15 cellular contexts compared by ENCODE assay signal in the genomic region with DNA sequence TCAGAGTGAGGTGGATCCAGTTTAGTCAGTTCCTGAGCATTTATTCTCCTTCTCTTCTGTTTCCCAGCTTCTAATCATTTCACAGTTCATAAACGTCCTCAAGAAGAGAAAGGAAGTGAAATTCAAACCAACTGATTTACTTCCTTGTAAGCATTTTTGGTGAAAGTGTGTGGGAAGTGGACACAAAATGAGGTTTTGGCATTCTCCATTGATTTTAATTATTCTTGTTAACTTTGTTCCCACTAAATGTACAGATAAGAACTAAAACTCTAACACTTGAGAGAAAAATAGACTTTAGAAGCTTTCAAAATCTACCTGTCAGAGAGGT. TPM values are rescaled to one million over a fixed set of nuclear protein-coding genes. Genes with fewer than 3 reads are reported as not detected.
A peak's percentile ranks its signal among the peaks of the same experiment; 100 is the strongest.
DNase-seq lines count a peak whose midpoint lies in the region; ATAC-seq, FAIRE-seq and TF ChIP-seq lines count a peak whose summit lies in the region.
"Had no signal": no experiment of that assay in that cellular context is flagged by ENCODE, and none has a peak within 500 bp of the region (broad histone marks: within the 10 kb centered on the region; RNA-seq: fewer than 3 reads in every experiment).

No MANE protein-coding gene starts in this region.

- H3K4me1 Mint-ChIP-seq in activated naive CD4-positive, alpha-beta T cell treated with anti-CD3 and anti-CD28 coated beads, Interleukin-2, amount 10 ng/mL, durations not matched to agents 7 days and 5 days: peaks cover 19% of the 10 kb centered on the region
- H3K4me1 Mint-ChIP-seq in T-cell: peaks cover 18 to 27% (median 22%) of the 10 kb centered on the region in 3 donors
- peaks cover 54% of the 10 kb centered on the region for H3K4me1 Mint-ChIP-seq in stimulated activated naive CD8-positive, alpha-beta T cell treated with anti-CD3 and anti-CD28 coated beads, Interleukin-15, amount 100 ng/mL, for 72 hours

- no peak for FAIRE-seq in keratinocyte (lab: Jason Lieb, UNC)

- no peaks in the 10 kb centered on the region for H3K27me3 ChIP-seq in keratinocyte (ENCODE audit: control insufficient read depth, extremely low read depth, insufficient read depth, low read length)
- H3K27me3 ChIP-seq: adrenal gland had no signal

- no peaks in the 10 kb centered on the region for H3K27me3 Mint-ChIP-seq in activated naive CD4-positive, alpha-beta T cell treated with anti-CD3 and anti-CD28 coated beads, Interleukin-2, amount 10 ng/mL, durations not matched to agents 7 days and 5 days
- no peaks in the 10 kb centered on the region for H3K27me3 Mint-ChIP-seq in T-cell
- H3K27me3 Mint-ChIP-seq in stimulated activated naive CD8-positive, alpha-beta T cell treated with anti-CD3 and anti-CD28 coated beads, Interleukin-15, amount 100 ng/mL, for 72 hours: no peaks in the 10 kb centered on the region

- peak overlapping the region; percentile 5 for H3K9ac ChIP-seq in keratinocyte (ENCODE audit: control insufficient read depth, extremely low read depth, insufficient read depth, low read length)

- peak overlapping the region; percentile 33 for H3K4me2 ChIP-seq in keratinocyte (ENCODE audit: control insufficient read depth, extremely low read depth, insufficient read depth, low read depth, low read length)

- H3K27ac Mint-ChIP-seq in activated naive CD4-positive, alpha-beta T cell treated with anti-CD3 and anti-CD28 coated beads, Interleukin-2, amount 10 ng/mL, durations not matched to agents 7 days and 5 days: peak overlapping the region; percentile 33
- H3K27ac Mint-ChIP-seq in T-cell: peak overlapping the region; percentile 64 to 65
- H3K27ac Mint-ChIP-seq in stimulated activated naive CD8-positive, alpha-beta T cell treated with anti-CD3 and anti-CD28 coated beads, Interleukin-15, amount 100 ng/mL, for 72 hours: peak overlapping the region; percentile 83 to 88

- no peaks in the 10 kb centered on the region for H3K79me2 ChIP-seq in keratinocyte (ENCODE audit: control insufficient read depth, insufficient read depth, low read length)

- peaks cover 16% of the 10 kb centered on the region for H3K4me1 ChIP-seq in keratinocyte (ENCODE audit: control insufficient read depth, extremely low read depth, insufficient read depth, low read length)

- no peaks in the 10 kb centered on the region for H3K9me3 ChIP-seq in keratinocyte (ENCODE audit: control insufficient read depth, low read depth, low read length)
- H3K9me3 ChIP-seq: adrenal gland had no signal

- DNase-seq in activated naive CD4-positive, alpha-beta T cell treated with anti-CD3 and anti-CD28 coated beads, Interleukin-2, amount 10 ng/mL, durations not matched to agents 7 days and 5 days: no peak
- no peak for DNase-seq in activated naive CD4-positive, alpha-beta T cell (lab: John Stamatoyannopoulos, UW)
- DNase-seq in T-cell (no peak), keratinocyte (ENCODE audit: low read depth, low spot score) (no peak), foreskin fibroblast (no peak), NCI-H1436 (lab: John Stamatoyannopoulos, UW) (no peak)
- no peak for DNase-seq in stimulated activated naive CD8-positive, alpha-beta T cell treated with anti-CD3 and anti-CD28 coated beads, Interleukin-15, amount 100 ng/mL, for 72 hours
- DNase-seq: adrenal gland; AML-193; effector memory CD4-positive, alpha-beta T cell; hippocampal formation; Kasumi-1; NCI-H446; stimulated activated naive CD4-positive, alpha-beta T cell had no signal

- CTCF ChIA-PET in activated naive CD4-positive, alpha-beta T cell treated with anti-CD3 and anti-CD28 coated beads, Interleukin-2, amount 10 ng/mL, durations not matched to agents 7 days and 5 days (lab: Charles Lee): no interaction called here
- CTCF ChIA-PET in T-cell (lab: Charles Lee): no interaction called here

- dilution Hi-C loops in keratinocyte (cut with MboI; ENCODE audit: extremely low pct_ligation_motif_present, low sequenced_read_pairs): no loop called here

- peaks cover 49% of the 10 kb centered on the region for H3K36me3 Mint-ChIP-seq in activated naive CD4-positive, alpha-beta T cell treated with anti-CD3 and anti-CD28 coated beads, Interleukin-2, amount 10 ng/mL, durations not matched to agents 7 days and 5 days
- H3K36me3 Mint-ChIP-seq in T-cell: peaks cover 55% of the 10 kb centered on the region

- no peak for TF ChIP-seq CTCF in keratinocyte (optimal IDR thresholded peaks at IDR 0.05 in 1 of 3, IDR thresholded peaks at IDR 0.05 in 1 of 3, conservative IDR thresholded peaks at IDR 0.05 in 1 of 3; ENCODE audit: extremely low read depth in 1 of 3, insufficient read depth in 2 of 3, low read length in 3 of 3)
- TF ChIP-seq CTCF in foreskin fibroblast (IDR thresholded peaks at IDR 0.05; ENCODE audit: low read depth, low read length): no peak

- no peak overlapping the region for H2AFZ ChIP-seq in keratinocyte (ENCODE audit: control insufficient read depth, low read length)

- H3K4me3 ChIP-seq in keratinocyte (ENCODE audit: control insufficient read depth in 2 of 3, extremely low read depth in 1 of 3, insufficient read depth in 2 of 3, low read depth in 1 of 3, low read length in 3 of 3) (no peak overlapping the region), foreskin fibroblast (ENCODE audit: low read depth in 1 of 2, low read length in 2 of 2) (no peak overlapping the region)
- H3K4me3 ChIP-seq: adrenal gland had no signal

- peaks cover 5 to 6% of the 10 kb centered on the region in 2 experiments for H3K36me3 ChIP-seq in keratinocyte (ENCODE audit: control insufficient read depth in 2 of 2, extremely low read depth in 1 of 2, insufficient read depth in 2 of 2, low read length in 2 of 2)

- H3K9me1 ChIP-seq in keratinocyte (ENCODE audit: control insufficient read depth, extremely low read depth, insufficient read depth, low read length): no peaks in the 10 kb centered on the region

- peak overlapping the region; percentile 72 for H3K27ac ChIP-seq in keratinocyte (ENCODE audit: control insufficient read depth, insufficient read depth, low read length)

- POLR2A ChIA-PET in T-cell (lab: Charles Lee): no interaction called here

- no peaks in the 10 kb centered on the region for H4K20me1 ChIP-seq in keratinocyte (ENCODE audit: control insufficient read depth, extremely low read depth, insufficient read depth, low read length)

- no peaks in the 10 kb centered on the region for H3K9me3 Mint-ChIP-seq in activated naive CD4-positive, alpha-beta T cell treated with anti-CD3 and anti-CD28 coated beads, Interleukin-2, amount 10 ng/mL, durations not matched to agents 7 days and 5 days
- no peaks in the 10 kb centered on the region for H3K9me3 Mint-ChIP-seq in T-cell
- H3K9me3 Mint-ChIP-seq in stimulated activated naive CD8-positive, alpha-beta T cell treated with anti-CD3 and anti-CD28 coated beads, Interleukin-15, amount 100 ng/mL, for 72 hours: no peaks in the 10 kb centered on the region

- ATAC-seq in T-cell (replicated peaks in 1 of 4) (no peak), HG02763 (IDR thresholded peaks at IDR 0.05; ENCODE audit: unreplicated experiment) (no peak)
- no peak for ATAC-seq in stimulated activated naive CD8-positive, alpha-beta T cell treated with anti-CD3 and anti-CD28 coated beads, Interleukin-15, amount 100 ng/mL, for 72 hours

- no peak overlapping the region for H3K4me3 Mint-ChIP-seq in activated naive CD4-positive, alpha-beta T cell treated with anti-CD3 and anti-CD28 coated beads, Interleukin-2, amount 10 ng/mL, durations not matched to agents 7 days and 5 days
- H3K4me3 Mint-ChIP-seq in T-cell: no peak overlapping the region
- H3K4me3 Mint-ChIP-seq in stimulated activated naive CD8-positive, alpha-beta T cell treated with anti-CD3 and anti-CD28 coated beads, Interleukin-15, amount 100 ng/mL, for 72 hours: peak overlapping the region; percentile 31 to 42

RNA-seq across cellular contexts. Expression of a gene that starts 42.7 kb away (rescaled TPM):
- total RNA-seq in T-cell: 1 to 10 TPM; 2.4 to 4.1 (median 3.6) TPM
- polyA plus RNA-seq in keratinocyte: 20.5 to 50.9 TPM (median 28.8 TPM) in 3 replicates
- 6.6 TPM for polyA plus RNA-seq in keratinocyte (2011; ENCODE audit: low read depth)
- 9.2 and 10.8 TPM in 2 replicates for polyA plus RNA-seq in keratinocyte (2011; cell fraction: cytosol; rRNA removed)
- polyA plus RNA-seq in keratinocyte (2011; cell fraction: nucleus; rRNA removed): 191 and 224 TPM in 2 replicates
- polyA plus RNA-seq in keratinocyte (2012; ENCODE audit: low replicate concordance): 14.6 and 16.8 TPM in 2 replicates
- polyA minus RNA-seq in keratinocyte: 34.8 to 68.4 TPM (median 42.9 TPM) in 3 replicates
- polyA minus RNA-seq in keratinocyte (2011; cell fraction: cytosol; rRNA and poly(A)+ RNA removed): 17.6 TPM
- polyA minus RNA-seq in keratinocyte (2011; cell fraction: nucleus; rRNA and poly(A)+ RNA removed): 35.6 and 40.7 TPM in 2 replicates

Comparison
In these comparisons a context has a peak if more than half of its experiments do, and no peak if none do; other contexts are left out.
1. H3K27ac Mint-ChIP-seq: peak in every context shown above with its lines; median percentile 86 in stimulated activated naive CD8-positive, alpha-beta T cell treated with anti-CD3 and anti-CD28 coated beads, Interleukin-15, amount 100 ng/mL, for 72 hours; 64 in T-cell; 33 in activated naive CD4-positive, alpha-beta T cell treated with anti-CD3 and anti-CD28 coated beads, Interleukin-2, amount 10 ng/mL, durations not matched to agents 7 days and 5 days.
2. H3K4me3 Mint-ChIP-seq: peak in stimulated activated naive CD8-positive, alpha-beta T cell treated with anti-CD3 and anti-CD28 coated beads, Interleukin-15, amount 100 ng/mL, for 72 hours (2 of 2); none in activated naive CD4-positive, alpha-beta T cell treated with anti-CD3 and anti-CD28 coated beads, Interleukin-2, amount 10 ng/mL, durations not matched to agents 7 days and 5 days (single experiment) and T-cell (0 of 3).